ENCODE assay signal across 28 cellular contexts in the genomic region with DNA sequence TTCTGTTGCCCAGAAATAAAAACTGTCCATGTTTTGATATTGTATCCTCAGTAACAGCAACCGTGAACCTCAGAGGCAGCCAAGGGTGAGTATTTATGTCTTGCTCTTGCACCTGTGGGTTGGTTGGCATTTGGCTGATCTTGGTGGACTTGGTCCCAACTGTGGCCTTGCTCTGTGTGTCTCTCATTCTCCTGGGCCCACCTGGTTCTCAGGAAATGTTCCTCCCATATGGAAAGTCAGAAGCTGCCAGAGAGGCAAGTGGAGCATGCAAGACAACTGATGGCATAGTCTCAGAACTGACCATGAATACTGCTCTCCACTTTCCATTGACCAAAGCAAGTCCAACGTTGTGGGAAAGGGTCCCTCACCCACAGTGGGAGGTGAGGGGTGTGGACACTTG. TPM values are rescaled to one million over a fixed set of nuclear protein-coding genes. Genes with fewer than 3 reads are reported as not detected.
"Had no signal": no experiment of that assay in that cellular context is flagged by ENCODE, and none has a peak within 500 bp of the region (broad histone marks: within the 10 kb centered on the region; RNA-seq: fewer than 3 reads in every experiment).

No MANE protein-coding gene starts in this region.

- H3K36me3 Mint-ChIP-seq: natural killer cell; neural progenitor cell; stimulated activated memory B cell treated with anti-CD40 and anti-IgM and Interleukin-4, amounts not matched to agents 10 μg/mL and 1 μg/mL and 100 μg/mL, for 72 hours had no signal

- H3K4me3 ChIP-seq: breast epithelium, esophagus muscularis mucosa, left lung, lower lobe of right lung, neural progenitor cell, right atrium auricular region, SK-N-MC, smooth muscle cell, suprapubic skin, tibial artery, upper lobe of right lung had no signal

- H3K4me1 ChIP-seq: breast epithelium, foreskin keratinocyte, neural progenitor cell had no signal

- H3K36me3 ChIP-seq: breast epithelium, esophagus muscularis mucosa, left lung, lower lobe of right lung, neural progenitor cell, right atrium auricular region, suprapubic skin, tibial artery, upper lobe of right lung had no signal

- DNase-seq: activated CD4-positive, alpha-beta T cell treated with anti-CD3 and anti-CD28 coated beads for 48 hours; activated CD4-positive, CD25-positive, alpha-beta regulatory T cell; activated CD8-positive, alpha-beta memory T cell treated with anti-CD3 and anti-CD28 coated beads for 24 hours; activated gamma-delta T cell; activated T-cell treated with anti-CD3 and anti-CD28 coated beads, Interleukin-2, amount 50 U/mL, for 1 hour; dermis blood vessel endothelial cell; effector CD4-positive, alpha-beta T cell; glutamatergic neuron; lower lobe of right lung; mesenchymal stem cell; natural killer cell; stimulated activated CD4-positive, alpha-beta T cell treated with anti-CD3 and anti-CD28 coated beads, Interleukin-1b, Interleukin-23, amount 100 ng/mL, for 48 hours; stimulated activated CD4-positive, alpha-beta T cell treated with anti-CD3 and anti-CD28 coated beads, Interleukin-4, amount 100 ng/mL, for 4 hours; stimulated activated CD8-positive, alpha-beta memory T cell treated with anti-CD3 and anti-CD28 coated beads, Interleukin-4, amount 100 ng/mL, for 48 hours; tibial artery; upper lobe of right lung had no signal

- H3K9me3 Mint-ChIP-seq: central memory CD8-positive, alpha-beta T cell; natural killer cell had no signal

- H3K27me3 Mint-ChIP-seq: central memory CD8-positive, alpha-beta T cell; stimulated activated memory B cell treated with anti-CD40 and anti-IgM and Interleukin-4, amounts not matched to agents 10 μg/mL and 1 μg/mL and 100 μg/mL, for 72 hours had no signal

- H3K27ac Mint-ChIP-seq: natural killer cell; neural progenitor cell; stimulated activated memory B cell treated with anti-CD40 and anti-IgM and Interleukin-4, amounts not matched to agents 10 μg/mL and 1 μg/mL and 100 μg/mL, for 72 hours had no signal

- H3K27ac ChIP-seq: breast epithelium, esophagus muscularis mucosa, foreskin keratinocyte, left lung, lower lobe of right lung, neural progenitor cell, right atrium auricular region, SK-N-MC, suprapubic skin, tibial artery, upper lobe of right lung had no signal

- ATAC-seq: left lung; lower lobe of right lung; natural killer cell; stimulated activated memory B cell treated with anti-CD40 and anti-IgM and Interleukin-4, amounts not matched to agents 10 μg/mL and 1 μg/mL and 100 μg/mL, for 72 hours; upper lobe of right lung had no signal

- H3K9me3 ChIP-seq: breast epithelium, esophagus muscularis mucosa, left lung, lower lobe of right lung, right atrium auricular region, suprapubic skin, tibial artery, upper lobe of right lung had no signal

- H3K4me3 Mint-ChIP-seq: central memory CD8-positive, alpha-beta T cell; natural killer cell; neural progenitor cell; stimulated activated memory B cell treated with anti-CD40 and anti-IgM and Interleukin-4, amounts not matched to agents 10 μg/mL and 1 μg/mL and 100 μg/mL, for 72 hours had no signal

- H3K27me3 ChIP-seq: breast epithelium, esophagus muscularis mucosa, foreskin keratinocyte, left lung, neural progenitor cell, right atrium auricular region, suprapubic skin, tibial artery, upper lobe of right lung had no signal

RNA-seq across cellular contexts. Expression of gene WNK2, which starts 36.3 kb away (rescaled TPM):
- total RNA-seq: dermis blood vessel endothelial cell, pulmonary artery endothelial cell had no signal
